20 cellular contexts compared by ENCODE assay signal in the genomic region with DNA sequence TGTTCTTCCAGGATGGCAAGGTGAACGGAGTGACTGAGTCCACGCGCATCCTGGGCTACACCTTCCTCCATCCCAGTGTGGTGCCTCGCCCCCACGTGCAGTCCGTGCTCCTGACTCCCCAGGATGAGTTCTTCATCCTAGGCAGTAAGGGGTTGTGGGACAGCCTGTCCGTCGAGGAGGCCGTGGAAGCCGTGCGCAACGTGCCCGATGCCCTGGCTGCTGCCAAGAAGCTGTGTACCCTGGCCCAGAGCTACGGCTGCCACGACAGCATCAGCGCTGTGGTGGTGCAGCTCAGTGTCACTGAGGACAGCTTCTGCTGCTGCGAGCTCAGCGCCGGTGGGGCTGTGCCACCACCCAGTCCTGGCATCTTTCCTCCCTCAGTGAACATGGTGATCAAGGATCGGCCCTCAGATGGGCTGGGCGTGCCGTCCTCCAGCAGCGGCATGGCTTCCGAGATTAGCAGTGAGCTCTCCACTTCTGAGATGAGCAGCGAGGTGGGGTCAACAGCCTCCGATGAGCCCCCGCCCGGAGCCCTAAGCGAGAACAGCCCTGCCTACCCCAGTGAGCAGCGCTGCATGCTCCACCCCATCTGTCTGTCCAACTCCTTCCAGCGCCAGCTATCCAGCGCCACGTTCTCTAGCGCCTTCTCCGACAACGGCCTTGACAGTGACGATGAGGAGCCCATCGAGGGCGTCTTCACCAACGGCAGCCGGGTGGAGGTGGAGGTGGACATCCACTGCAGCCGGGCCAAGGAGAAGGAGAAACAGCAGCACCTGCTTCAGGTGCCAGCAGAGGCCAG.
"Had no signal": no experiment of that assay in that cellular context is flagged by ENCODE, and none has a peak within 500 bp of the region (broad histone marks: within the 10 kb centered on the region; RNA-seq: fewer than 3 reads in every experiment).

No MANE protein-coding gene starts in this region.

- H3K27me3 ChIP-seq: ascending aorta, colonic mucosa, heart right ventricle, tibial artery had no signal

- H3K4me3 ChIP-seq: ascending aorta, colonic mucosa, heart right ventricle, smooth muscle cell, tibial artery had no signal

- H3K27me3 Mint-ChIP-seq: activated CD4-positive, alpha-beta memory T cell treated with anti-CD3 and anti-CD28 coated beads, Interleukin-2, amount 10 ng/mL, durations not matched to agents 7 days and 5 days; activated CD4-positive, alpha-beta T cell treated with anti-CD3 and anti-CD28 coated beads, Interleukin-2, amount 10 ng/mL, durations not matched to agents 24 days and 14 days; activated CD8-positive, alpha-beta memory T cell treated with anti-CD3 and anti-CD28 coated beads, Interleukin-2, amount 10 ng/mL, durations not matched to agents 7 days and 5 days; activated naive CD4-positive, alpha-beta T cell treated with anti-CD3 and anti-CD28 coated beads, Interleukin-2, amount 50 U/mL, for 24 hours; central memory CD8-positive, alpha-beta T cell; memory B cell had no signal

- H3K4me1 Mint-ChIP-seq: activated naive CD4-positive, alpha-beta T cell treated with anti-CD3 and anti-CD28 coated beads, Interleukin-2, amount 50 U/mL, for 24 hours had no signal

- H3K9me3 Mint-ChIP-seq: activated CD4-positive, alpha-beta memory T cell treated with anti-CD3 and anti-CD28 coated beads, Interleukin-2, amount 10 ng/mL, durations not matched to agents 7 days and 5 days; activated CD4-positive, alpha-beta T cell treated with anti-CD3 and anti-CD28 coated beads, Interleukin-2, amount 10 ng/mL, durations not matched to agents 24 days and 14 days; activated naive CD4-positive, alpha-beta T cell treated with anti-CD3 and anti-CD28 coated beads, Interleukin-2, amount 50 U/mL, for 24 hours; central memory CD8-positive, alpha-beta T cell; memory B cell; nephron; T-helper 1 cell treated with Interleukin-12 subunit alpha and Interleukin-12 subunit beta and Interleukin-4 antibody, amounts not matched to agents 30 μg/mL and 1 μg/mL, for 36 hours had no signal

- H3K4me3 Mint-ChIP-seq: activated CD4-positive, alpha-beta memory T cell treated with anti-CD3 and anti-CD28 coated beads, Interleukin-2, amount 10 ng/mL, durations not matched to agents 7 days and 5 days; activated CD4-positive, alpha-beta T cell treated with anti-CD3 and anti-CD28 coated beads, Interleukin-2, amount 10 ng/mL, durations not matched to agents 24 days and 14 days; activated CD8-positive, alpha-beta memory T cell treated with anti-CD3 and anti-CD28 coated beads, Interleukin-2, amount 10 ng/mL, durations not matched to agents 7 days and 5 days; activated naive CD4-positive, alpha-beta T cell treated with anti-CD3 and anti-CD28 coated beads, Interleukin-2, amount 50 U/mL, for 24 hours; central memory CD8-positive, alpha-beta T cell; memory B cell; nephron; T-helper 1 cell treated with Interleukin-12 subunit alpha and Interleukin-12 subunit beta and Interleukin-4 antibody, amounts not matched to agents 30 μg/mL and 1 μg/mL, for 36 hours had no signal

- ATAC-seq: activated CD8-positive, alpha-beta memory T cell treated with anti-CD3 and anti-CD28 coated beads, Interleukin-2, amount 10 ng/mL, durations not matched to agents 7 days and 5 days; left colon had no signal

- H3K4me2 ChIP-seq: smooth muscle cell had no signal

- H3K4me1 ChIP-seq: ascending aorta, colonic mucosa had no signal

- H3K27ac Mint-ChIP-seq: activated CD4-positive, alpha-beta memory T cell treated with anti-CD3 and anti-CD28 coated beads, Interleukin-2, amount 10 ng/mL, durations not matched to agents 7 days and 5 days; activated CD4-positive, alpha-beta T cell treated with anti-CD3 and anti-CD28 coated beads, Interleukin-2, amount 10 ng/mL, durations not matched to agents 24 days and 14 days; activated CD8-positive, alpha-beta memory T cell treated with anti-CD3 and anti-CD28 coated beads, Interleukin-2, amount 10 ng/mL, durations not matched to agents 7 days and 5 days; activated naive CD4-positive, alpha-beta T cell treated with anti-CD3 and anti-CD28 coated beads, Interleukin-2, amount 50 U/mL, for 24 hours; memory B cell; nephron; T-helper 1 cell treated with Interleukin-12 subunit alpha and Interleukin-12 subunit beta and Interleukin-4 antibody, amounts not matched to agents 30 μg/mL and 1 μg/mL, for 36 hours had no signal

- H3K9me3 ChIP-seq: ascending aorta, colonic mucosa, heart right ventricle, tibial artery had no signal

- DNase-seq: activated CD4-positive, alpha-beta memory T cell treated with anti-CD3 and anti-CD28 coated beads, Interleukin-2, amount 10 ng/mL, durations not matched to agents 7 days and 5 days; activated CD4-positive, alpha-beta T cell treated with anti-CD3 and anti-CD28 coated beads, Interleukin-2, amount 10 ng/mL, durations not matched to agents 24 days and 14 days; activated CD8-positive, alpha-beta memory T cell treated with anti-CD3 and anti-CD28 coated beads, Interleukin-2, amount 10 ng/mL, durations not matched to agents 7 days and 5 days; activated effector memory CD4-positive, alpha-beta T cell treated with anti-CD3 and anti-CD28 coated beads, Interleukin-2, amount 50 U/mL, for 16 hours; activated T-cell treated with anti-CD3 and anti-CD28 coated beads for 4 hours; colonic mucosa; heart right ventricle; islet precursor cell; stimulated activated CD4-positive, alpha-beta T cell treated with anti-CD3 and anti-CD28 coated beads, Interleukin-2, amount 100 ng/mL, for 48 hours; stimulated activated CD8-positive, alpha-beta memory T cell treated with anti-CD3 and anti-CD28 coated beads, Interleukin-4, amount 100 ng/mL, for 48 hours; stimulated activated naive CD4-positive, alpha-beta T cell had no signal

- H3K27ac ChIP-seq: ascending aorta, colonic mucosa, heart right ventricle, tibial artery had no signal
